In the genomic region with DNA sequence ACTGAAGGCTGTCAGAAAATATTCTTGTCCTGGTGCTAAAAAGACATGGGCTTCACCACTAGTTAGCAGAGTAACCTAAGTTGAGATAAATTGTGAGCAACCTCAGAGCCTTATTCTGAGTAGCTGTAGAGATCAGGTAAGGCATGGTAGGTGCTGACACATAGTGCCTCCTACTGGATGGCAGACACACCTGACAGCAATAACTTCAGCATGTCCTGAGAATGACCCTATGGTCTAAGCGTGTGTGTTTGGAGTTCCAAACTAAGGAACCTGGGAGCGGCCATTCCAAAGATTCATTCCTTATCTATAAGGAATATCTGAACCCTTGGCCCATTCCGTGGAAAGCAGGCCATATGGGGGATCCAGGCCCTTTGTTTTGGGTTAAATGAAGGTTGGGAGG, we compare ENCODE assay signal across 1 cellular context.
TF ChIP-seq lines count a peak whose summit lies in the region.

No MANE protein-coding gene starts in this region.

TF ChIP-seq in IMR-90, 13 proteins besides CTCF, POLR2A, EP300 and RAD21:
- TF ChIP-seq CEBPB (IDR thresholded peaks at IDR 0.05; ENCODE audit: low read depth, low read length): no peak
- TF ChIP-seq, protein P1, sequence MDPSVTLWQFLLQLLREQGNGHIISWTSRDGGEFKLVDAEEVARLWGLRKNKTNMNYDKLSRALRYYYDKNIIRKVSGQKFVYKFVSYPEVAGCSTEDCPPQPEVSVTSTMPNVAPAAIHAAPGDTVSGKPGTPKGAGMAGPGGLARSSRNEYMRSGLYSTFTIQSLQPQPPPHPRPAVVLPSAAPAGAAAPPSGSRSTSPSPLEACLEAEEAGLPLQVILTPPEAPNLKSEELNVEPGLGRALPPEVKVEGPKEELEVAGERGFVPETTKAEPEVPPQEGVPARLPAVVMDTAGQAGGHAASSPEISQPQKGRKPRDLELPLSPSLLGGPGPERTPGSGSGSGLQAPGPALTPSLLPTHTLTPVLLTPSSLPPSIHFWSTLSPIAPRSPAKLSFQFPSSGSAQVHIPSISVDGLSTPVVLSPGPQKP (IDR thresholded peaks at IDR 0.05; ENCODE audit: borderline replicate concordance, low read depth, low read length): no peak
- no peak for TF ChIP-seq MAZ (IDR thresholded peaks at IDR 0.05; ENCODE audit: borderline replicate concordance, low read depth, low read length)
- no peak for TF ChIP-seq MXI1 (IDR thresholded peaks at IDR 0.05; ENCODE audit: borderline replicate concordance, low read depth, low read length)
- no peak for TF ChIP-seq CHD1 (IDR thresholded peaks at IDR 0.05; ENCODE audit: low read depth, low read length)
- TF ChIP-seq NFE2L2 (IDR thresholded peaks at IDR 0.05; ENCODE audit: low read depth, low read length): no peak
- TF ChIP-seq RCOR1 (IDR thresholded peaks at IDR 0.05; ENCODE audit: insufficient replicate concordance, low read length): no peak
- TF ChIP-seq SMC3 (IDR thresholded peaks at IDR 0.05; ENCODE audit: low read depth, low read length): no peak
- no peak for TF ChIP-seq RFX5 (IDR thresholded peaks at IDR 0.05; ENCODE audit: low read depth, low read length)
- no peak for TF ChIP-seq MAFK (IDR thresholded peaks at IDR 0.05; ENCODE audit: low read depth, low read length)
- no peak for TF ChIP-seq FOS (IDR thresholded peaks at IDR 0.05; ENCODE audit: low read depth, low read length)
- TF ChIP-seq USF2 (IDR thresholded peaks at IDR 0.05; ENCODE audit: low read depth, low read length): no peak
- no peak for TF ChIP-seq BHLHE40 (IDR thresholded peaks at IDR 0.05; ENCODE audit: low read depth, low read length)
TF ChIP-seq in IMR-90: peak in this region for 0.
